39 cellular contexts compared by ENCODE assay signal in genomic region chrX:74774988-74775387, GRCh38.
"Had no signal": no experiment of that assay in that cellular context is flagged by ENCODE, and none has a peak within 500 bp of the region (broad histone marks: within the 10 kb centered on the region; RNA-seq: fewer than 3 reads in every experiment).

No MANE protein-coding gene starts in this region.

- H3K27ac ChIP-seq: adrenal gland, ascending aorta, body of pancreas, brain microvascular endothelial cell, breast epithelium, cardiac muscle cell had no signal

- H3K4me3 Mint-ChIP-seq: activated naive CD4-positive, alpha-beta T cell treated with anti-CD3 and anti-CD28 coated beads for 36 hours; activated naive CD4-positive, alpha-beta T cell treated with anti-CD3 and anti-CD28 coated beads, Interleukin-2, amount 10 ng/mL, durations not matched to agents 7 days and 5 days; activated naive CD4-positive, alpha-beta T cell treated with anti-CD3 and anti-CD28 coated beads, Interleukin-2, amount 50 U/mL, for 24 hours; activated naive CD8-positive, alpha-beta T cell; activated naive CD8-positive, alpha-beta T cell treated with anti-CD3 and anti-CD28 coated beads for 36 hours; activated naive CD8-positive, alpha-beta T cell treated with anti-CD3 and anti-CD28 coated beads, Interleukin-2, amount 10 ng/mL, durations not matched to agents 7 days and 5 days; activated naive CD8-positive, alpha-beta T cell treated with anti-CD3 and anti-CD28 coated beads, Interleukin-2, amount 50 U/mL, for 24 hours; activated T-cell treated with anti-CD3 and anti-CD28 coated beads, Interleukin-2, amount 50 U/mL, for 24 hours; activated T-cell treated with anti-CD3 and anti-CD28 coated beads, Interleukin-2, amount 50 U/mL, for 4 hours; activated T-cell treated with anti-CD3 and anti-CD28 coated beads, Interleukin-2, amount 50 U/mL, for 72 hours; activated T-helper 1 cell treated with anti-CD3 and anti-CD28 coated beads, Interleukin-12 subunit alpha, Interleukin-12 subunit beta, Interleukin-2, Interleukin-4 antibody, amounts not matched to agents 30 ng/mL and 10 ng/mL and 1 ng/mL, durations not matched to agents 14 hours and 24 hours and 36 hours; activated T-helper 17 cell treated with anti-CD3 and anti-CD28 coated beads, Interleukin-2, amount 50 U/mL, for 72 hours; brain; central memory CD8-positive, alpha-beta T cell had no signal

- H3K27ac Mint-ChIP-seq: activated naive CD4-positive, alpha-beta T cell treated with anti-CD3 and anti-CD28 coated beads for 36 hours; activated naive CD4-positive, alpha-beta T cell treated with anti-CD3 and anti-CD28 coated beads, Interleukin-2, amount 10 ng/mL, durations not matched to agents 7 days and 5 days; activated naive CD4-positive, alpha-beta T cell treated with anti-CD3 and anti-CD28 coated beads, Interleukin-2, amount 50 U/mL, for 24 hours; activated naive CD4-positive, alpha-beta T cell treated with anti-CD3 and anti-CD28 coated beads, Interleukin-2, amount 50 U/mL, for 72 hours; activated naive CD8-positive, alpha-beta T cell; activated naive CD8-positive, alpha-beta T cell treated with anti-CD3 and anti-CD28 coated beads for 36 hours; activated naive CD8-positive, alpha-beta T cell treated with anti-CD3 and anti-CD28 coated beads, Interleukin-2, amount 10 ng/mL, durations not matched to agents 7 days and 5 days; activated naive CD8-positive, alpha-beta T cell treated with anti-CD3 and anti-CD28 coated beads, Interleukin-2, amount 50 U/mL, for 24 hours; activated T-cell treated with anti-CD3 and anti-CD28 coated beads, Interleukin-2, amount 50 U/mL, for 24 hours; activated T-cell treated with anti-CD3 and anti-CD28 coated beads, Interleukin-2, amount 50 U/mL, for 72 hours; activated T-helper 1 cell treated with anti-CD3 and anti-CD28 coated beads, Interleukin-12 subunit alpha, Interleukin-12 subunit beta, Interleukin-2, Interleukin-4 antibody, amounts not matched to agents 30 ng/mL and 10 ng/mL and 1 ng/mL, durations not matched to agents 14 hours and 24 hours and 36 hours; activated T-helper 17 cell treated with anti-CD3 and anti-CD28 coated beads, Interleukin-2, amount 50 U/mL, for 72 hours; activated T-helper 2 cell treated with anti-CD3 and anti-CD28 coated beads, Interferon-gamma antibody, Interleukin-2, Interleukin-4, amounts not matched to agents 10 μg/mL and 5 μg/mL and 100 μg/mL, durations not matched to agents 14 hours and 24 hours and 36 hours; brain had no signal

- H3K27me3 ChIP-seq: adrenal gland, ascending aorta, body of pancreas, brain microvascular endothelial cell, cardiac muscle cell had no signal

- H3K9me3 Mint-ChIP-seq: activated naive CD4-positive, alpha-beta T cell treated with anti-CD3 and anti-CD28 coated beads for 36 hours; activated naive CD4-positive, alpha-beta T cell treated with anti-CD3 and anti-CD28 coated beads, Interleukin-2, amount 10 ng/mL, durations not matched to agents 7 days and 5 days; activated naive CD4-positive, alpha-beta T cell treated with anti-CD3 and anti-CD28 coated beads, Interleukin-2, amount 50 U/mL, for 24 hours; activated naive CD4-positive, alpha-beta T cell treated with anti-CD3 and anti-CD28 coated beads, Interleukin-2, amount 50 U/mL, for 72 hours; activated naive CD8-positive, alpha-beta T cell treated with anti-CD3 and anti-CD28 coated beads for 36 hours; activated naive CD8-positive, alpha-beta T cell treated with anti-CD3 and anti-CD28 coated beads, Interleukin-2, amount 10 ng/mL, durations not matched to agents 7 days and 5 days; activated naive CD8-positive, alpha-beta T cell treated with anti-CD3 and anti-CD28 coated beads, Interleukin-2, amount 50 U/mL, for 24 hours; activated T-cell treated with anti-CD3 and anti-CD28 coated beads, Interleukin-2, amount 50 U/mL, for 24 hours; activated T-cell treated with anti-CD3 and anti-CD28 coated beads, Interleukin-2, amount 50 U/mL, for 4 hours; activated T-cell treated with anti-CD3 and anti-CD28 coated beads, Interleukin-2, amount 50 U/mL, for 72 hours; activated T-helper 1 cell treated with anti-CD3 and anti-CD28 coated beads, Interleukin-12 subunit alpha, Interleukin-12 subunit beta, Interleukin-2, Interleukin-4 antibody, amounts not matched to agents 30 ng/mL and 10 ng/mL and 1 ng/mL, durations not matched to agents 14 hours and 24 hours and 36 hours; activated T-helper 17 cell treated with anti-CD3 and anti-CD28 coated beads, Interleukin-2, amount 50 U/mL, for 72 hours; activated T-helper 2 cell treated with anti-CD3 and anti-CD28 coated beads, Interferon-gamma antibody, Interleukin-2, Interleukin-4, amounts not matched to agents 10 μg/mL and 5 μg/mL and 100 μg/mL, durations not matched to agents 14 hours and 24 hours and 36 hours; central memory CD8-positive, alpha-beta T cell had no signal

- DNase-seq: activated effector memory CD4-positive, alpha-beta T cell treated with anti-CD3 and anti-CD28 coated beads, Interleukin-2, amount 50 U/mL, for 16 hours; activated effector memory CD4-positive, alpha-beta T cell treated with Interleukin-2 at 50 U/mL for 16 hours; activated gamma-delta T cell; activated gamma-delta T cell treated with Interleukin-2 at 50 U/mL for 16 hours; activated naive CD4-positive, alpha-beta T cell; activated naive CD4-positive, alpha-beta T cell treated with anti-CD3 and anti-CD28 coated beads for 36 hours; activated naive CD4-positive, alpha-beta T cell treated with anti-CD3 and anti-CD28 coated beads, Interleukin-2, amount 10 ng/mL, durations not matched to agents 7 days and 5 days; activated naive CD4-positive, alpha-beta T cell treated with anti-CD3 and anti-CD28 coated beads, Interleukin-2, amount 50 U/mL, for 16 hours; activated naive CD4-positive, alpha-beta T cell treated with Interleukin-2 at 50 U/mL for 16 hours; activated naive CD8-positive, alpha-beta T cell treated with anti-CD3 and anti-CD28 coated beads for 36 hours; activated naive CD8-positive, alpha-beta T cell treated with anti-CD3 and anti-CD28 coated beads, Interleukin-2, amount 10 ng/mL, durations not matched to agents 7 days and 5 days; activated naive CD8-positive, alpha-beta T cell treated with anti-CD3 and anti-CD28 coated beads, Interleukin-2, amount 50 U/mL, for 24 hours; activated T-cell treated with anti-CD3 and anti-CD28 coated beads for 4 hours; activated T-cell treated with anti-CD3 and anti-CD28 coated beads, Interleukin-2, amount 50 U/mL, for 1 hour; activated T-cell treated with anti-CD3 and anti-CD28 coated beads, Interleukin-2, amount 50 U/mL, for 24 hours; activated T-cell treated with anti-CD3 and anti-CD28 coated beads, Interleukin-2, amount 50 U/mL, for 4 hours; activated T-cell treated with anti-CD3 and anti-CD28 coated beads, Interleukin-2, amount 50 U/mL, for 48 hours; activated T-cell treated with anti-CD3 and anti-CD28 coated beads, Interleukin-2, amount 50 U/mL, for 72 hours; adrenal gland; amniotic stem cell; amygdala; anterior cingulate cortex; aorta; body of pancreas; brain microvascular endothelial cell; central memory CD4-positive, alpha-beta T cell; cerebellar nuclear complex had no signal

- H3K4me3 ChIP-seq: adrenal gland, ascending aorta, body of pancreas, breast epithelium, cardiac muscle cell had no signal

- H3K36me3 ChIP-seq: adrenal gland, ascending aorta, brain microvascular endothelial cell, breast epithelium, cardiac muscle cell had no signal

- H3K27me3 Mint-ChIP-seq: activated naive CD4-positive, alpha-beta T cell treated with anti-CD3 and anti-CD28 coated beads, Interleukin-2, amount 10 ng/mL, durations not matched to agents 7 days and 5 days; activated naive CD4-positive, alpha-beta T cell treated with anti-CD3 and anti-CD28 coated beads, Interleukin-2, amount 50 U/mL, for 24 hours; activated naive CD8-positive, alpha-beta T cell; activated naive CD8-positive, alpha-beta T cell treated with anti-CD3 and anti-CD28 coated beads for 36 hours; activated naive CD8-positive, alpha-beta T cell treated with anti-CD3 and anti-CD28 coated beads, Interleukin-2, amount 10 ng/mL, durations not matched to agents 7 days and 5 days; activated naive CD8-positive, alpha-beta T cell treated with anti-CD3 and anti-CD28 coated beads, Interleukin-2, amount 50 U/mL, for 24 hours; activated T-helper 17 cell treated with anti-CD3 and anti-CD28 coated beads, Interleukin-2, amount 50 U/mL, for 72 hours; brain; central memory CD8-positive, alpha-beta T cell had no signal

- H3K4me1 Mint-ChIP-seq: activated naive CD4-positive, alpha-beta T cell treated with anti-CD3 and anti-CD28 coated beads, Interleukin-2, amount 10 ng/mL, durations not matched to agents 7 days and 5 days; activated naive CD4-positive, alpha-beta T cell treated with anti-CD3 and anti-CD28 coated beads, Interleukin-2, amount 50 U/mL, for 24 hours; activated naive CD8-positive, alpha-beta T cell treated with anti-CD3 and anti-CD28 coated beads for 36 hours; activated naive CD8-positive, alpha-beta T cell treated with anti-CD3 and anti-CD28 coated beads, Interleukin-2, amount 50 U/mL, for 24 hours; central memory CD8-positive, alpha-beta T cell had no signal

- H3K9me3 ChIP-seq: adrenal gland, ascending aorta, body of pancreas, breast epithelium had no signal

- FAIRE-seq: bronchial epithelial cell had no signal

- H3K36me3 Mint-ChIP-seq: activated naive CD4-positive, alpha-beta T cell treated with anti-CD3 and anti-CD28 coated beads, Interleukin-2, amount 10 ng/mL, durations not matched to agents 7 days and 5 days; activated naive CD4-positive, alpha-beta T cell treated with anti-CD3 and anti-CD28 coated beads, Interleukin-2, amount 50 U/mL, for 24 hours; activated naive CD4-positive, alpha-beta T cell treated with anti-CD3 and anti-CD28 coated beads, Interleukin-2, amount 50 U/mL, for 72 hours; activated naive CD8-positive, alpha-beta T cell; activated naive CD8-positive, alpha-beta T cell treated with anti-CD3 and anti-CD28 coated beads for 36 hours; activated naive CD8-positive, alpha-beta T cell treated with anti-CD3 and anti-CD28 coated beads, Interleukin-2, amount 10 ng/mL, durations not matched to agents 7 days and 5 days; brain had no signal

- ATAC-seq: activated naive CD4-positive, alpha-beta T cell treated with anti-CD3 and anti-CD28 coated beads, Interleukin-2, amount 50 U/mL, for 72 hours; activated naive CD8-positive, alpha-beta T cell treated with anti-CD3 and anti-CD28 coated beads, Interleukin-2, amount 50 U/mL, for 24 hours; activated T-cell treated with anti-CD3 and anti-CD28 coated beads, Interleukin-2, amount 50 U/mL, for 4 hours; activated T-cell treated with anti-CD3 and anti-CD28 coated beads, Interleukin-2, amount 50 U/mL, for 72 hours; activated T-helper 17 cell treated with anti-CD3 and anti-CD28 coated beads, Interleukin-2, amount 50 U/mL, for 72 hours; body of pancreas had no signal

- H3K4me1 ChIP-seq: adrenal gland, ascending aorta, body of pancreas, breast epithelium had no signal
